Comparison of ENCODE assay signal across 19 cellular contexts in genomic region chr1:245765241-245766000, GRCh38.
DNase-seq lines count a peak whose midpoint lies in the region; ATAC-seq, FAIRE-seq and TF ChIP-seq lines count a peak whose summit lies in the region.
"Had no signal": no experiment of that assay in that cellular context is flagged by ENCODE, and none has a peak within 500 bp of the region (broad histone marks: within the 10 kb centered on the region; RNA-seq: fewer than 3 reads in every experiment).

No MANE protein-coding gene starts in this region.

- DNase-seq in Caki2 (ENCODE audit: low read depth) (peak; percentile 82), PC-3 (peak; percentile 42), H1 (ENCODE audit: low read depth in 1 of 2, low spot score in 2 of 2) (no peak), myocyte (ENCODE audit: low read depth) (peak; percentile 30), NCI-H187 (lab: John Stamatoyannopoulos, UW) (no peak), erythroblast (lab: John Stamatoyannopoulos, UW) (no peak)
- DNase-seq: activated CD4-positive, alpha-beta T cell treated with anti-CD3 and anti-CD28 coated beads for 1 hour; DMS53; NCI-H146; NCI-H510A treated with DMSO at 0.1 percent for 48 hours; PC-9; psoas muscle; stimulated activated CD4-positive, alpha-beta T cell treated with anti-CD3 and anti-CD28 coated beads, Interleukin-1b, Interleukin-23, amount 100 ng/mL, for 48 hours; stimulated activated CD8-positive, alpha-beta memory T cell treated with anti-CD3 and anti-CD28 coated beads, Interleukin-4, amount 100 ng/mL, for 48 hours; thyroid gland had no signal

- H2BK120ac ChIP-seq in H1 (replicated peaks; ENCODE audit: low read depth, low read length): no peak overlapping the region

- H3K56ac ChIP-seq in H1 (replicated peaks; ENCODE audit: insufficient read length, low read depth, low read length): no peak overlapping the region

- no peak overlapping the region for H2BK15ac ChIP-seq in H1 (ENCODE audit: low read length)

- H2BK12ac ChIP-seq in H1 (ENCODE audit: low read depth, low read length): peak overlapping the region; percentile 56; the same call in 1 of the 2 replicates

- H4K5ac ChIP-seq in H1 (ENCODE audit: insufficient read length, low read depth, low read length): no peak overlapping the region

- POLR2A ChIA-PET in PC-3 (lab: Charles Lee; ENCODE audit: unreplicated experiment): no interaction called here
- POLR2A ChIA-PET in H1 (lab: Charles Lee; ENCODE audit: partially characterized antibody): no interaction called here

- ATAC-seq in PC-3: peak; percentile 60
- no peak for ATAC-seq in activated CD4-positive, CD25-positive, alpha-beta regulatory T cell treated with anti-CD3 and anti-CD28 coated beads, Interleukin-2, amount 50 U/mL, for 24 hours
- no peak for ATAC-seq in HG02840 (IDR thresholded peaks at IDR 0.05; ENCODE audit: low FRiP score, unreplicated experiment)
- ATAC-seq: gastroesophageal sphincter, psoas muscle had no signal

- no TSS peak for BruUV-seq in PC-3 (replicated peaks; lab: Mats Ljungman, UMichigan)

- intact Hi-C loops in PC-3 (cut with micrococcal nuclease): no loop called here

- H3K23me2 ChIP-seq in H1 (ENCODE audit: low read depth, low read length): no peaks in the 10 kb centered on the region

- H3K79me1 ChIP-seq in H1 (ENCODE audit: low read depth, low read length): no peaks in the 10 kb centered on the region

- H3K27ac ChIP-seq in PC-3 (ENCODE audit: low read length): no peak overlapping the region
- H3K27ac ChIP-seq in H1 (ENCODE audit: low read depth, low read length): no peak overlapping the region
- H3K27ac ChIP-seq: gastroesophageal sphincter, PC-9, psoas muscle, thyroid gland had no signal

- no peaks in the 10 kb centered on the region for H4K20me1 ChIP-seq in PC-3 (ENCODE audit: low read length)
- H4K20me1 ChIP-seq in H1 (replicated peaks in 1 of 2; ENCODE audit: control insufficient read depth in 1 of 2, insufficient read depth in 2 of 2, low read length in 2 of 2): no peaks in the 10 kb centered on the region

- H3K9me2 ChIP-seq in PC-3 (replicated peaks; ENCODE audit: low read length): no peaks in the 10 kb centered on the region

- no peak overlapping the region for H2BK5ac ChIP-seq in H1 (ENCODE audit: low read depth, low read length)

- no peak overlapping the region for H3K9ac ChIP-seq in PC-3 (ENCODE audit: low read length)
- H3K9ac ChIP-seq in H1 (replicated peaks in 1 of 4; ENCODE audit: extremely low read depth in 1 of 4, low read depth in 3 of 4, low read length in 3 of 4): no peak overlapping the region

- H3K27me3 ChIP-seq in PC-3 (ENCODE audit: low read length) (no peaks in the 10 kb centered on the region), H1 (replicated peaks in 1 of 4; ENCODE audit: control insufficient read depth in 3 of 4, extremely low read depth in 1 of 4, insufficient read depth in 3 of 4, low read length in 3 of 4) (no peaks in the 10 kb centered on the region)
- H3K27me3 ChIP-seq: gastroesophageal sphincter, thyroid gland had no signal

- TF ChIP-seq POLR2A in H1 (IDR thresholded peaks at IDR 0.05; ENCODE audit: control extremely low read depth in 1 of 2, low read depth in 2 of 2, low read length in 2 of 2) (no peak), erythroblast (IDR thresholded peaks at IDR 0.05; ENCODE audit: low read length) (no peak)

- in situ Hi-C loops in Caki2 (cut with HindIII; ENCODE audit: low pct_unique_long_range_greater_than_20kb, low sequenced_read_pairs): no loop called here

- 89% methylated on average over 10 of the region's 10 CpGs; no CpG with 5 or more reads in 1 of the 2 experiments for WGBS in H1 (ENCODE audit: extremely low coverage in 1 of 2, insufficient coverage in 1 of 2, insufficient read length in 1 of 2, insufficient replicate concordance in 2 of 2, low coverage in 1 of 2, low lambda C conversion rate in 2 of 2, missing lambda C conversion rate in 1 of 2), 2 experiments

- no peaks in the 10 kb centered on the region for H3K4me1 ChIP-seq in PC-3 (ENCODE audit: insufficient read depth, low read length)
- peaks cover 0 to 5% (median 3%) of the 10 kb centered on the region in 4 experiments for H3K4me1 ChIP-seq in H1 (replicated peaks in 1 of 4; ENCODE audit: control insufficient read depth in 3 of 4, insufficient read depth in 4 of 4, low read length in 3 of 4)
- H3K4me1 ChIP-seq: psoas muscle, thyroid gland had no signal

- H2AFZ ChIP-seq in PC-3 (ENCODE audit: low read length) (no peak overlapping the region), H1 (ENCODE audit: low read length) (no peak overlapping the region)
- H2AFZ ChIP-seq: PC-9 had no signal

- CTCF ChIA-PET in PC-3 (lab: Charles Lee): no interaction called here
- CTCF ChIA-PET in H1 (lab: Charles Lee; ENCODE audit: partially characterized antibody): interaction anchor here (0.5 to 1.8 kb wide), 6 partner anchors 8 to 730 kb away, joined by 3 to 8 read pairs (median 4); no protein-coding TSS in a partner anchor

- no peak overlapping the region for H3K14ac ChIP-seq in H1 (ENCODE audit: insufficient read length)

- H2AK5ac ChIP-seq in H1 (ENCODE audit: low read depth, low read length): no peak overlapping the region

- no peak overlapping the region for H3K23ac ChIP-seq in H1 (ENCODE audit: insufficient read length)

- TF ChIP-seq CTCF in PC-3 (conservative IDR thresholded peaks at IDR 0.05; ENCODE audit: low read depth, low read length) (no peak), H1 (IDR thresholded peaks at IDR 0.05; ENCODE audit: control extremely low read depth in 1 of 3, insufficient read depth in 1 of 3, low read depth in 1 of 3, low read length in 3 of 3) (no peak)

- H3K9me3 ChIP-seq in PC-3 (ENCODE audit: low read length) (no peaks in the 10 kb centered on the region), H1 (ENCODE audit: insufficient read depth in 2 of 2, low read depth in 1 of 2, low read length in 1 of 2) (no peaks in the 10 kb centered on the region)
- H3K9me3 ChIP-seq: gastroesophageal sphincter, psoas muscle, thyroid gland had no signal

- no peak overlapping the region for H3K18ac ChIP-seq in H1 (ENCODE audit: extremely low read depth, low read length)

- no peaks in the 10 kb centered on the region for H3K36me3 ChIP-seq in PC-3 (ENCODE audit: low read depth, low read length)
- no peaks in the 10 kb centered on the region for H3K36me3 ChIP-seq in H1 (ENCODE audit: control insufficient read depth in 2 of 4, insufficient read depth in 4 of 4, low read length in 3 of 4)
- H3K36me3 ChIP-seq: thyroid gland had no signal

- H3K79me2 ChIP-seq in PC-3 (ENCODE audit: low read length) (no peaks in the 10 kb centered on the region), H1 (ENCODE audit: control insufficient read depth in 1 of 2, insufficient read depth in 2 of 2, low read length in 2 of 2) (no peaks in the 10 kb centered on the region)

- H3K4me3 ChIP-seq in PC-3 (ENCODE audit: low read length): no peak overlapping the region
- no peak overlapping the region for H3K4me3 ChIP-seq in H1 (ENCODE audit: extremely low read depth in 1 of 4, insufficient read depth in 2 of 4, low read depth in 3 of 4, low read length in 4 of 4)
- H3K4me3 ChIP-seq: gastroesophageal sphincter, PC-9, psoas muscle, thyroid gland had no signal

- no peaks in the 10 kb centered on the region for H3F3A ChIP-seq in PC-3 (ENCODE audit: low read length, unreplicated experiment)

- H3K4me2 ChIP-seq in PC-3 (ENCODE audit: low read length) (no peak overlapping the region), H1 (ENCODE audit: insufficient read depth in 1 of 2, low read depth in 2 of 2, low read length in 2 of 2) (no peak overlapping the region)
- H3K4me2 ChIP-seq: PC-9 had no signal

- H3K4ac ChIP-seq in H1 (replicated peaks; ENCODE audit: insufficient read length, low read depth, low read length): no peak overlapping the region

- FAIRE-seq in H1 (lab: Jason Lieb, UNC): no peak
- FAIRE-seq: islet of Langerhans had no signal

- no peak for TF ChIP-seq RAD21 in H1 (IDR thresholded peaks at IDR 0.05 in 1 of 2, conservative IDR thresholded peaks at IDR 0.05 in 1 of 2; ENCODE audit: low read depth in 2 of 2, low read length in 2 of 2)

- no peak overlapping the region for H4K91ac ChIP-seq in H1 (replicated peaks; ENCODE audit: insufficient read length, low read length)

- TF ChIP-seq EP300 in H1 (IDR thresholded peaks at IDR 0.05; ENCODE audit: borderline replicate concordance in 1 of 2, low read depth in 2 of 2, low read length in 2 of 2): no peak

- no peak overlapping the region for H4K8ac ChIP-seq in H1 (ENCODE audit: extremely low read depth, insufficient read depth, low read length)

- H2BK20ac ChIP-seq in H1 (ENCODE audit: low read length): no peak overlapping the region

TF ChIP-seq in H1, 55 proteins besides CTCF, POLR2A, EP300 and RAD21 (continues in another document):
- TF ChIP-seq RXRA (IDR thresholded peaks at IDR 0.05; ENCODE audit: insufficient read depth, low read depth, low read length): no peak
- no peak for TF ChIP-seq FOSL1 (IDR thresholded peaks at IDR 0.05; ENCODE audit: insufficient read depth, low read depth, low read length)
- no peak for TF ChIP-seq TCF12 (IDR thresholded peaks at IDR 0.05; ENCODE audit: low read depth, low read length)
- no peak for TF ChIP-seq EGR1 (IDR thresholded peaks at IDR 0.05; ENCODE audit: borderline replicate concordance, low read depth, low read length)
- TF ChIP-seq MAFK (IDR thresholded peaks at IDR 0.05; ENCODE audit: low read depth, low read length): no peak
- no peak for TF ChIP-seq CBX5 (IDR thresholded peaks at IDR 0.05; ENCODE audit: low read depth, low read length)
- no peak for TF ChIP-seq TAF1 (IDR thresholded peaks at IDR 0.05; ENCODE audit: low read depth, low read length)
- no peak for TF ChIP-seq POU5F1 (IDR thresholded peaks at IDR 0.05; ENCODE audit: low read depth, low read length)
- TF ChIP-seq PHF8 (conservative IDR thresholded peaks at IDR 0.05; ENCODE audit: low read depth, low read length): no peak
- no peak for TF ChIP-seq POLR2AphosphoS5 (IDR thresholded peaks at IDR 0.05; ENCODE audit: low read depth, low read length)
- TF ChIP-seq ATF2 (IDR thresholded peaks at IDR 0.05; ENCODE audit: low read length): no peak
- TF ChIP-seq RFX5 (IDR thresholded peaks at IDR 0.05; ENCODE audit: borderline replicate concordance, low read depth, low read length): no peak

Comparison
In these comparisons a context has a peak if more than half of its experiments do, and no peak if none do; other contexts are left out.
1. DNase-seq: peak in Caki2 (single experiment), PC-3 (single experiment) and myocyte (single experiment); none in H1 (0 of 2), NCI-H187 (0 of 2) and erythroblast (0 of 2).